ENCODE assay signal across 9 cellular contexts in the genomic region with DNA sequence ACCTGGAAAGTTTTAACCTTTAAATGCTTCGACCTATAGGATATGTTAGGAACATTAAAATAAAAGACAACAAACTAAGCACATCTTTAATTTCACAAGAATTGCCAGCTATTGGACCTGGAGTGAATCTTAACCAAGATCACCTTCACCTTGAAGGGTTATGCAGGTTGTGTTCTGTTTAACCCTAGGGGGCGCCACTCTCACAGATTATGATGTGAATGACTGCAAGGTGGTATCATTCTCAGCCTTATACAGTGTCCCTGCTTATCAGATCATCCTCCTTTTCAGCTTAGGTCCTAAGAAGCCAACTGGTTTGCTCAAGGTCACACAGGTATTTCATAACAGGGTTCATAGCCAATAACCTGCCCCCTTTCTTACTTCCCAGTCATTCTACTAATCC. TPM values are rescaled to one million over a fixed set of nuclear protein-coding genes. Genes with fewer than 3 reads are reported as not detected.
DNase-seq lines count a peak whose midpoint lies in the region; ATAC-seq, FAIRE-seq and TF ChIP-seq lines count a peak whose summit lies in the region.
"Had no signal": no experiment of that assay in that cellular context is flagged by ENCODE, and none has a peak within 500 bp of the region (broad histone marks: within the 10 kb centered on the region; RNA-seq: fewer than 3 reads in every experiment).

No MANE protein-coding gene starts in this region.

- H3K9me3 ChIP-seq in ascending aorta = no peaks in the 10 kb centered on the region

- no peaks in the 10 kb centered on the region for H3K27me3 ChIP-seq in BJ (ENCODE audit: control insufficient read depth, insufficient read depth, low read length)
- H3K27me3 ChIP-seq in ascending aorta = no peaks in the 10 kb centered on the region

- intact Hi-C loops in ascending aorta (cut with DNase I) = no loop called here

- POLR2A ChIA-PET in BJ (lab: Charles Lee) = no interaction called here

- peak overlapping the region in 1 of 2 donors; percentile 6 for H3K27ac ChIP-seq in ascending aorta
- H3K27ac ChIP-seq: coronary artery had no signal

- CTCF ChIA-PET in BJ (lab: Yijun Ruan, JAX) = interaction anchor here (1.3 kb wide), 1 partner anchor 53 kb away, joined by 3 read pairs; no protein-coding TSS in a partner anchor

- peak; percentile 62 for ATAC-seq in GM18511 (IDR thresholded peaks at IDR 0.05; ENCODE audit: unreplicated experiment)

- H3K4me3 ChIP-seq in BJ (ENCODE audit: low read depth, low read length) (no peak overlapping the region), ascending aorta (no peak overlapping the region)
- H3K4me3 ChIP-seq: coronary artery had no signal

- TF ChIP-seq CTCF in BJ (IDR thresholded peaks at IDR 0.05; ENCODE audit: insufficient read depth, low read depth, low read length) (0 out of 2 replicates have a peak, but pooled peaks have one; percentile 7), ascending aorta (IDR thresholded peaks at IDR 0.05) (peak in 1 of 3 experiments; percentile 26)

- no peak for DNase-seq in BJ (ENCODE audit: low read depth)
- DNase-seq in NCI-H526 treated with DMSO at 0.1 percent for 48 hours (lab: John Stamatoyannopoulos, UW) = peak; percentile 0
- DNase-seq in dermis blood vessel endothelial cell = peak; percentile 1
- no peak for DNase-seq in NOMO-1 (lab: John Stamatoyannopoulos, UW; ENCODE audit: unreplicated experiment in 2 of 2)
- DNase-seq in ascending aorta (ENCODE audit: low spot score in 2 of 2) = no peak
- DNase-seq in urothelium cell line (ENCODE audit: low spot score) = no peak
- no peak for DNase-seq in frontal cortex (ENCODE audit: low spot score in 2 of 2)

- no peak for FAIRE-seq in urothelium cell line (lab: Jason Lieb, UNC)
- FAIRE-seq in frontal cortex (lab: Jason Lieb, UNC) = no peak

- no peaks in the 10 kb centered on the region for H3K4me1 ChIP-seq in ascending aorta

- H3K36me3 ChIP-seq in BJ (ENCODE audit: control insufficient read depth, insufficient read depth, low read length) (no peaks in the 10 kb centered on the region), ascending aorta (peaks cover 0 to 4% of the 10 kb centered on the region in 2 donors)

RNA-seq across cellular contexts. Expression of a gene that starts 23.5 kb away (rescaled TPM):
- 2.7 and 4.2 TPM in 2 replicates for polyA plus RNA-seq in BJ (2011; rRNA removed)
- polyA minus RNA-seq in BJ (2011; rRNA and poly(A)+ RNA removed) = 1.7 and 2.3 TPM in 2 replicates
- total RNA-seq in dermis blood vessel endothelial cell = 3.3 and 4.6 TPM in 2 replicates
- 11.9 TPM for total RNA-seq in ascending aorta
- total RNA-seq in frontal cortex = 30.6 TPM

Comparison
In these comparisons a context has a peak if more than half of its experiments do, and no peak if none do; other contexts are left out.
1. DNase-seq: peak in NCI-H526 treated with DMSO at 0.1 percent for 48 hours (single experiment) and dermis blood vessel endothelial cell (single experiment); none in BJ (single experiment), NOMO-1 (0 of 2), ascending aorta (0 of 2), urothelium cell line (single experiment) and frontal cortex (0 of 2).